Comparison of ENCODE assay signal across 8 cellular contexts in the genomic region with DNA sequence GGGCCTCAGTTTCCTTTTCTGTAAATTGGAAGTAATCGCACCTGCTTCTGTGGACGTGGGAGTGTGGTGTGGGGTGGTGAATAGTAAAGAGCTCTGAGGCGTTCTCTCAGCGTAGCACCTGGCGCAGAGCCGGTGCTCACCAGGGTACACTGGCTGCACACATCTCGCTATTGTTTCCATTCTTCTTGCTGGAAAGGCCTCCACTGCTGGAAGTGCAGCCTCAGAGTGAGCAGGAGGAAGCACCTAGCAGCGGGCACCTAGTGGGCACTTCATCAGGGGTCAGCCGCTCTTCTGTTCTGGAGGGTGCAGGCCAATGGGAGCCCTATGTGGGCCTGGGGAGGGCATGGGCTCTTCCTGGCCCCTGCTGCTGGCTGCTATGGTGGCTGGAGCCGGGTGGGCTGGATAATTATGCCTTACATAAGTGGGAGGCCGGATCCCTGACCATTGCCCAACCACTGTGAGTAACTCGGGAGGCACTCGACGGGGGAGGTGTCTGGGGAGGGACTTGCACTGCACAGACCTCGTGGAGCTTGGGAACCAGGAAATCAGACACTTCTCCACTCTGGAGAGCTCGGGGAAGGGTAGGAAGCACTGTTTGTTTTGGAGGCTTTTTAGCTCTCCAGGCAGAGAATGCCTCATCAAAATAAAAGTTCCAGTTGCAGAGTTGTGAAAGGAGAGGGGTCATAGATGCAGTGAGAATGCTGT. TPM values are rescaled to one million over a fixed set of nuclear protein-coding genes. Genes with fewer than 3 reads are reported as not detected.
A peak's percentile ranks its signal among the peaks of the same experiment; 100 is the strongest.
DNase-seq lines count a peak whose midpoint lies in the region; ATAC-seq, FAIRE-seq and TF ChIP-seq lines count a peak whose summit lies in the region.

No MANE protein-coding gene starts in this region.

- peak overlapping the region; percentile 81 for H3K27ac ChIP-seq in CD8-positive, alpha-beta memory T cell (ENCODE audit: low read depth, low read length)
- no peak overlapping the region for H3K27ac ChIP-seq in HUES48 (ENCODE audit: low read depth, low read length)
- peak overlapping the region; percentile 97 for H3K27ac ChIP-seq in mammary epithelial cell (ENCODE audit: insufficient read depth, low read depth, low read length)

- no peak for TF ChIP-seq CTCF in mammary epithelial cell (conservative IDR thresholded peaks at IDR 0.05 in 1 of 2, IDR thresholded peaks at IDR 0.05 in 1 of 2; ENCODE audit: extremely low read depth in 1 of 2, insufficient read depth in 1 of 2, low read depth in 1 of 2, low read length in 2 of 2)

- POLR2A ChIA-PET in CD8-positive, alpha-beta memory T cell (lab: Charles Lee): interaction anchor here (1.5 kb wide), 1 partner anchor 159 kb away, joined by 3 read pairs; no protein-coding TSS in a partner anchor

- dilution Hi-C loops in mammary epithelial cell (cut with HindIII; ENCODE audit: low sequenced_read_pairs): loop anchor here (5.0 kb wide), 1 partner anchor 39 kb away; no protein-coding TSS in a partner anchor

- peaks cover 0 to 23% (median 2%) of the 10 kb centered on the region in 3 donors for H3K36me3 Mint-ChIP-seq in CD8-positive, alpha-beta memory T cell

- WGBS in mammary epithelial cell (ENCODE audit: low coverage, missing lambda C conversion rate): 0% methylated on average over 11 of the region's 16 CpGs

- H3K4me1 ChIP-seq in CD8-positive, alpha-beta memory T cell (ENCODE audit: insufficient read depth, low read length): peaks cover 46% of the 10 kb centered on the region
- H3K4me1 ChIP-seq in HUES48 (ENCODE audit: control insufficient read depth, insufficient read depth, low read length) (peaks cover 11% of the 10 kb centered on the region; the same call in 1 of the 2 replicates), mammary epithelial cell (ENCODE audit: insufficient read depth, low read length) (peaks cover 53% of the 10 kb centered on the region)

- H3K27ac Mint-ChIP-seq in CD8-positive, alpha-beta memory T cell: peak overlapping the region; percentile 96 to 100 (median 99)

- peak overlapping the region; percentile 81 for H3K4me3 ChIP-seq in CD8-positive, alpha-beta memory T cell (ENCODE audit: low read length)
- peak overlapping the region; percentile 67 for H3K4me3 ChIP-seq in HUES48 (ENCODE audit: low read depth, low read length)
- peak overlapping the region; percentile 71 to 87 (median 76) for H3K4me3 ChIP-seq in mammary epithelial cell (replicated peaks in 1 of 3; ENCODE audit: insufficient read depth in 1 of 3, low read depth in 2 of 3, low read length in 3 of 3)

- no peak overlapping the region for H2AFZ ChIP-seq in mammary epithelial cell (ENCODE audit: low read depth, low read length)

- peaks cover 65% of the 10 kb centered on the region for H3K79me2 ChIP-seq in mammary epithelial cell (ENCODE audit: insufficient read depth, low read length)

- H3K4me2 ChIP-seq in mammary epithelial cell (ENCODE audit: insufficient read depth, low read depth, low read length): peak overlapping the region; percentile 91

- CTCF ChIA-PET in CD8-positive, alpha-beta memory T cell (lab: Charles Lee): interaction anchor here (1.2 to 3.9 kb wide), 5 partner anchors 10 to 227 kb away, joined by 3 to 25 read pairs (median 4); no protein-coding TSS in a partner anchor
- CTCF ChIA-PET in mammary epithelial cell (lab: Charles Lee; ENCODE audit: low non-redundant PET): no interaction called here

- peak; percentile 86 for FAIRE-seq in RCC 7860 (lab: Jason Lieb, UNC)

- peaks cover 0 to 1% of the 10 kb centered on the region in 2 donors for H3K27me3 Mint-ChIP-seq in CD8-positive, alpha-beta memory T cell

- in situ Hi-C loops in mammary epithelial cell (cut with MboI; ENCODE audit: low sequenced_read_pairs in 2 of 2): loop anchor here in 1 of 2 donors (10.0 kb wide), 1 partner anchor 161 kb away; a partner anchor contains a TSS

- no peaks in the 10 kb centered on the region for H3K27me3 ChIP-seq in CD8-positive, alpha-beta memory T cell (ENCODE audit: insufficient read depth, low read length, poor library complexity, severe bottlenecking)
- peaks cover 24% of the 10 kb centered on the region for H3K27me3 ChIP-seq in HUES48 (ENCODE audit: control insufficient read depth, insufficient read depth, low read length)
- H3K27me3 ChIP-seq in mammary epithelial cell (ENCODE audit: insufficient read depth, low read length): no peaks in the 10 kb centered on the region

- TSS peak; percentile 47 for BruUV-seq in mammary epithelial cell (replicated peaks; lab: Mats Ljungman, UMichigan)

- H4K20me1 ChIP-seq in mammary epithelial cell (ENCODE audit: insufficient read depth, low read length): no peaks in the 10 kb centered on the region

- intact Hi-C loops in mammary epithelial cell (cut with micrococcal nuclease): loop anchor here (2.0 kb wide), 1 partner anchor 243 kb away; a partner anchor contains a TSS

- ATAC-seq in HG03469 (IDR thresholded peaks at IDR 0.05; ENCODE audit: unreplicated experiment): no peak

- no peaks in the 10 kb centered on the region for H3K36me3 ChIP-seq in CD8-positive, alpha-beta memory T cell (ENCODE audit: insufficient read depth, low read length)
- H3K36me3 ChIP-seq in HUES48 (ENCODE audit: control insufficient read depth, insufficient read depth, low read length): no peaks in the 10 kb centered on the region
- no peaks in the 10 kb centered on the region for H3K36me3 ChIP-seq in mammary epithelial cell (ENCODE audit: insufficient read depth, low read length)

- peak overlapping the region; percentile 93 to 98 (median 97) for H3K4me3 Mint-ChIP-seq in CD8-positive, alpha-beta memory T cell

- no peak for DNase-seq in CD8-positive, alpha-beta memory T cell
- DNase-seq in RCC 7860 (ENCODE audit: low spot score): peak; percentile 87
- peak; percentile 94 for DNase-seq in mammary epithelial cell
- peak; percentile 96 for DNase-seq in kidney tubule cell (ENCODE audit: low spot score)
- peak; percentile 50 for DNase-seq in stimulated activated CD8-positive, alpha-beta memory T cell treated with anti-CD3 and anti-CD28 coated beads, Interleukin-4, amount 100 ng/mL, for 48 hours
- DNase-seq in NK-92 treated with Interleukin-12 subunit alpha and Interleukin-12 subunit beta, amount 100 ng/mL, for 24 hours (lab: John Stamatoyannopoulos, UW): no peak

- peaks cover 0 to 4% (median 0%) of the 10 kb centered on the region in 5 donors for H3K9me3 Mint-ChIP-seq in CD8-positive, alpha-beta memory T cell

- H3K9me3 ChIP-seq in CD8-positive, alpha-beta memory T cell (ENCODE audit: low read length): no peaks in the 10 kb centered on the region
- H3K9me3 ChIP-seq in HUES48 (ENCODE audit: control insufficient read depth, insufficient read depth, low read length): no peaks in the 10 kb centered on the region
- no peaks in the 10 kb centered on the region for H3K9me3 ChIP-seq in mammary epithelial cell (replicated peaks; ENCODE audit: insufficient read depth, low read length)

- peaks cover 46 to 65% (median 50%) of the 10 kb centered on the region in 3 donors for H3K4me1 Mint-ChIP-seq in CD8-positive, alpha-beta memory T cell

- no peak overlapping the region for H3K9ac ChIP-seq in HUES48 (ENCODE audit: low read depth, low read length)
- H3K9ac ChIP-seq in mammary epithelial cell (ENCODE audit: insufficient read depth, low read length): peak overlapping the region; percentile 95

RNA-seq across cellular contexts. Expression of a gene that starts 1.7 kb away (rescaled TPM):
- 100 to 1,000 TPM; 139 to 150 TPM for total RNA-seq in CD8-positive, alpha-beta memory T cell
- 99.8 TPM for polyA plus RNA-seq in CD8-positive, alpha-beta memory T cell
- total RNA-seq in mammary epithelial cell: 10 to 100 TPM; 14.2 to 57.6 TPM
- polyA plus RNA-seq in mammary epithelial cell: 49.5 TPM
- 80.6 TPM for polyA minus RNA-seq in mammary epithelial cell

RNA-seq across cellular contexts. Expression of a gene that starts 33.0 kb away (rescaled TPM):
- 1 to 10 TPM; 2.7 to 2.8 TPM for total RNA-seq in CD8-positive, alpha-beta memory T cell
- polyA plus RNA-seq in CD8-positive, alpha-beta memory T cell: 3.0 TPM
- 10 to 100 TPM in 1 of 2 donors, 1 to 10 TPM in 1; 6.1 to 10.8 TPM for total RNA-seq in mammary epithelial cell
- polyA plus RNA-seq in mammary epithelial cell: 2.8 TPM
- polyA minus RNA-seq in mammary epithelial cell: 4.4 TPM

Comparison
In these comparisons a context has a peak if more than half of its experiments do, and no peak if none do; other contexts are left out.
1. DNase-seq: peak in RCC 7860 (single experiment), mammary epithelial cell (single experiment), kidney tubule cell (single experiment) and stimulated activated CD8-positive, alpha-beta memory T cell treated with anti-CD3 and anti-CD28 coated beads, Interleukin-4, amount 100 ng/mL, for 48 hours (single experiment); none in CD8-positive, alpha-beta memory T cell (0 of 5) and NK-92 treated with Interleukin-12 subunit alpha and Interleukin-12 subunit beta, amount 100 ng/mL, for 24 hours (single experiment).
2. Peak in every context shown above with its lines, with median percentiles within 50 percentile points of each other: H3K4me3 ChIP-seq.